ENCODE assay signal across 8 cellular contexts in the genomic region with DNA sequence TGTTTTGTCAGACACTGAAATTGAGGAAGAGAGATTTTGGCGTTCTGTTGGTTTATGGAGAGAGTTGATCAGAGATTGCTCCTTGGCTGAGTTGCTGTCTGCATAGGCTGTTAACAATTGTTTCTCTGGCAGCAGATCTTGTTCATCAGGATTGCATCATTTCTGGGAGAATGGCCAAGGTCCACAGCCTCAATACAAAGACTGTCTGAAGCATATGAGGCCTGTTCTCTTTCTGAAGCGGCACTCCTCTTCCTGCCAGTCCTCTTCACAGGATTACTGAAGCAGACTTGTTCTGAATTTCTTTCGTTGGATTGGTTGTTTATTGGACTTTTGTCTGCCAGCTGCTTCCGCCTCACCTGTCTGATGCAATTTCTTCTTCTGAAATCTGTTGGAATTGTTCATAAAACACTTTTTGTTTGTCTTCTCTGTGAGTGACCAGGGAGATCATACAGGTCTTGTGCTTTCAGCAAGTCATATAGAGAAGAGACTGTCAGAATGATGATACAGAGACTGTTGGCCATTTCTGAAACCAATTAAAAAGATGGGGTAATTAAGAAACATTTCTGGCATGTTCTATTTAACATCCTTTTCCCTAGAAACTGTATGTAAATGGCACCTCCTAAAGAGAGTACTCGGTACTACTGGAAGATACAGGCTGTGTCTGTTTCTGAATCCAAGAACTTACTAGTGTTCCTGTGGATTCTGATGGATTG. TPM values are rescaled to one million over a fixed set of nuclear protein-coding genes. Genes with fewer than 3 reads are reported as not detected.
DNase-seq lines count a peak whose midpoint lies in the region; ATAC-seq, FAIRE-seq and TF ChIP-seq lines count a peak whose summit lies in the region.

No MANE protein-coding gene starts in this region.

- no TSS peak for BruUV-seq in GM12878 (replicated peaks; lab: Mats Ljungman, UMichigan)

- DNase-seq in D341Med (ENCODE audit: low spot score) (peak; percentile 72), HT1080 (ENCODE audit: low read depth) (peak; percentile 95), NOMO-1 (lab: John Stamatoyannopoulos, UW; ENCODE audit: unreplicated experiment in 2 of 2) (peak; percentile 47 to 70), GM12878 (ENCODE audit: low read depth, low spot score) (no peak), right cardiac atrium (peak; percentile 43 to 75 (median 72)), progenitor cell of endocrine pancreas (ENCODE audit: low spot score, unreplicated experiment) (no peak)

- RAD21 ChIA-PET in GM12878 (lab: Charles Lee; ENCODE audit: unreplicated experiment), result interaction anchor here (1.6 kb wide), 1 partner anchor 69 kb away, joined by 4 read pairs; no protein-coding TSS in a partner anchor

- WGBS in GM12878 (ENCODE audit: insufficient coverage, insufficient replicate concordance, low lambda C conversion rate, missing lambda C conversion rate), result 39% methylated on average over 5 of the region's 5 CpGs
- 7% methylated on average over 5 of the region's 5 CpGs for whole genome bisulfite sequencing in right cardiac atrium

- in situ Hi-C loops in GM12878 (cut with MboI), result no loop called here

- H3K9me3 ChIP-seq in GM12878 (replicated peaks; ENCODE audit: control insufficient read depth, insufficient read depth, low read length) (no peaks in the 10 kb centered on the region), right cardiac atrium (ENCODE audit: control insufficient read depth, low read length) (no peaks in the 10 kb centered on the region)

- H3K9me3 Mint-ChIP-seq in progenitor cell of endocrine pancreas (ENCODE audit: low read depth), result no peaks in the 10 kb centered on the region

- no peaks in the 10 kb centered on the region; the same call in 1 of the 2 replicates for H4K20me1 ChIP-seq in GM12878 (ENCODE audit: control insufficient read depth, insufficient read depth)

- no peaks in the 10 kb centered on the region for H3K27me3 Mint-ChIP-seq in progenitor cell of endocrine pancreas

- TF ChIP-seq CTCF in GM12878 (IDR thresholded peaks at IDR 0.05 in 2 of 3, conservative IDR thresholded peaks at IDR 0.05 in 1 of 3; ENCODE audit: control insufficient read depth in 2 of 3, extremely low read depth in 1 of 3, insufficient read depth in 1 of 3, low read depth in 3 of 3, low read length in 3 of 3) (peak; percentile 18 to 45 (median 26); a peak in 4 of 6 replicates), progenitor cell of endocrine pancreas (IDR thresholded peaks at IDR 0.05; ENCODE audit: unreplicated experiment) (peak; percentile 66)

- peaks cover 22% of the 10 kb centered on the region for H3K4me1 Mint-ChIP-seq in progenitor cell of endocrine pancreas (ENCODE audit: low read depth)

- peak overlapping the region; percentile 90 for H3K27ac Mint-ChIP-seq in progenitor cell of endocrine pancreas

- peak; percentile 53 for TF ChIP-seq RAD21 in GM12878 (IDR thresholded peaks at IDR 0.05; ENCODE audit: insufficient read depth, low read depth, low read length)

- no peak overlapping the region for H3K4me3 ChIP-seq in GM12878
- H3K4me3 ChIP-seq in right cardiac atrium (ENCODE audit: low read length), result no peak overlapping the region

- intact Hi-C loops in GM12878 (cut with micrococcal nuclease; ENCODE audit: unreplicated experiment), result loop anchor here (2.0 kb wide), 1 partner anchor 70 kb away; no protein-coding TSS in a partner anchor
- intact Hi-C loops in right cardiac atrium (cut with DNase I), result no loop called here

- no peak overlapping the region for H2AFZ ChIP-seq in GM12878 (ENCODE audit: control insufficient read depth, low read depth, low read length)

- SMC1A ChIA-PET in GM12878 (lab: Charles Lee; ENCODE audit: uncharacterized antibody, unreplicated experiment), result interaction anchor here (0.9 to 1.7 kb wide), 2 partner anchors 23 to 27 kb away, joined by 4 to 8 read pairs; no protein-coding TSS in a partner anchor

- ATAC-seq in GM12878 (peak; percentile 68), right cardiac atrium (peak; percentile 96 to 97), HG03196 (IDR thresholded peaks at IDR 0.05; ENCODE audit: unreplicated experiment) (no peak), GM21825 (IDR thresholded peaks at IDR 0.05; ENCODE audit: unreplicated experiment) (no peak)

- no peak for TF ChIP-seq EP300 in GM12878 (IDR thresholded peaks at IDR 0.05; ENCODE audit: borderline replicate concordance in 1 of 2, control insufficient read depth in 1 of 2, low read depth in 2 of 2, low read length in 2 of 2)

- FAIRE-seq in GM12878 (lab: Jason Lieb, UNC), result no peak

- H3K4me1 ChIP-seq in GM12878 (ENCODE audit: control insufficient read depth, insufficient read depth, low read length), result no peaks in the 10 kb centered on the region
- H3K4me1 ChIP-seq in right cardiac atrium (ENCODE audit: control insufficient read depth, insufficient read depth, low read length), result peaks cover 1% of the 10 kb centered on the region

- H3K4me3 Mint-ChIP-seq in progenitor cell of endocrine pancreas (ENCODE audit: low read depth), result no peak overlapping the region

- POLR2A ChIA-PET in GM12878 (lab: Charles Lee), result interaction anchor here (0.7 kb wide), 1 partner anchor 29 kb away, joined by 3 read pairs; no protein-coding TSS in a partner anchor

- H3K79me2 ChIP-seq in GM12878 (ENCODE audit: control insufficient read depth, insufficient read depth, low read length), result peaks cover 76% of the 10 kb centered on the region

- peaks cover 13% of the 10 kb centered on the region for H3K36me3 Mint-ChIP-seq in progenitor cell of endocrine pancreas (ENCODE audit: insufficient read depth)

- H3K27me3 ChIP-seq in GM12878 (replicated peaks in 1 of 2; ENCODE audit: control insufficient read depth in 2 of 2, insufficient read depth in 2 of 2, low read length in 1 of 2) (no peaks in the 10 kb centered on the region), right cardiac atrium (ENCODE audit: control insufficient read depth, insufficient read depth) (no peaks in the 10 kb centered on the region)

- H3K36me3 ChIP-seq in GM12878 (ENCODE audit: control insufficient read depth in 2 of 2, insufficient read depth in 2 of 2, low read length in 1 of 2), result peaks cover 6 to 26% of the 10 kb centered on the region in 2 experiments

- H3K9ac ChIP-seq in GM12878 (ENCODE audit: control insufficient read depth, insufficient read depth, low read length), result no peak overlapping the region

- CTCF ChIA-PET in GM12878 (lab: Yijun Ruan, JAX), result interaction anchor here (0.6 to 2.7 kb wide), 5 partner anchors 19 to 68 kb away, joined by 3 to 9 read pairs (median 3); no protein-coding TSS in a partner anchor

- H3K4me2 ChIP-seq in GM12878 (ENCODE audit: control insufficient read depth, insufficient read depth), result no peak overlapping the region

- H3K27ac ChIP-seq in GM12878 (ENCODE audit: control insufficient read depth, insufficient read depth), result no peak overlapping the region
- H3K27ac ChIP-seq in right cardiac atrium (ENCODE audit: low read length), result peak overlapping the region; percentile 75

- no peak for TF ChIP-seq POLR2A in GM12878 (IDR thresholded peaks at IDR 0.05; ENCODE audit: low read depth, low read length)

TF ChIP-seq in GM12878, 131 proteins besides CTCF, POLR2A, EP300 and RAD21 (continues in another document):
- TF ChIP-seq MYC (IDR thresholded peaks at IDR 0.05; ENCODE audit: insufficient read depth, insufficient read length, insufficient replicate concordance, low read length, severe bottlenecking) (no peak), SKIL (IDR thresholded peaks at IDR 0.05; ENCODE audit: low read depth, poor library complexity, severe bottlenecking) (no peak), CBX5 (IDR thresholded peaks at IDR 0.05; ENCODE audit: low read depth) (no peak)

RNA-seq across cellular contexts. Expression of gene SETD5, which starts 25.5 kb away (rescaled TPM):
- total RNA-seq in HT1080 (2014; rRNA removed; shearing (Covaris generic)), result 43.9 and 65.2 TPM in 2 replicates
- 34.5 and 44.0 TPM in 2 replicates for polyA plus RNA-seq in HT1080 (2015; cell fraction: cytosol; rRNA removed)
- 128 and 158 TPM in 2 replicates for polyA plus RNA-seq in HT1080 (2015; cell fraction: nucleus; rRNA removed)
- 719 and 759 TPM in 2 replicates for total RNA-seq in GM12878 (2013; cell fraction: nucleolus; rRNA removed)
- total RNA-seq in GM12878 (2014; rRNA removed) (44.7 and 53.3 TPM in 2 replicates), GM12878 (2014; rRNA removed; fragmentation: Illumina TruSeq; extraction: Trizol) (60.8 and 61.2 TPM in 2 replicates), GM12878 (2021) (90.1 and 93.5 TPM in 2 replicates), right cardiac atrium (10 to 100 TPM; 64.4 to 73.6 (median 65.0) TPM), progenitor cell of endocrine pancreas (227 and 233 TPM in 2 replicates)
- polyA plus RNA-seq in GM12878 (2011; ENCODE audit: low read depth), result 104 TPM
- polyA plus RNA-seq in GM12878 (2011; rRNA removed) (73.3 and 94.0 TPM in 2 replicates), GM12878 (2014; fragmentation: Illumina TruSeq; extraction: Trizol) (87.6 and 94.3 TPM in 2 replicates), GM12878 (2014; fragmentation: Nextera tagmentation; extraction: Ambion mirVana) (10 to 100 TPM in 1 of 2 experiments, 1 to 10 TPM in 1; 8.2 to 23.0 TPM), GM12878 (2014; rRNA removed) (55.5 and 57.5 TPM in 2 replicates), GM12878 (2016; fragmentation: Nextera tagmentation; extraction: Ambion mirVana) (10 to 100 TPM; 46.9 to 50.7 TPM), right cardiac atrium (29.4 TPM)
- 60.0 and 80.8 TPM in 2 replicates for polyA plus RNA-seq in GM12878 (2011; cell fraction: cytosol; rRNA removed)
- 252 and 350 TPM in 2 replicates for polyA plus RNA-seq in GM12878 (2011; cell fraction: nucleus; rRNA removed)
- polyA plus RNA-seq in GM12878 (2012), result 66.6 and 69.7 TPM in 2 replicates
- polyA minus RNA-seq in GM12878 (2011; rRNA and poly(A)+ RNA removed), result 134 and 215 TPM in 2 replicates
- 55.5 and 67.3 TPM in 2 replicates for polyA minus RNA-seq in GM12878 (2011; cell fraction: cytosol; rRNA and poly(A)+ RNA removed)
- 205 and 262 TPM in 2 replicates for polyA minus RNA-seq in GM12878 (2011; cell fraction: nucleus; rRNA and poly(A)+ RNA removed)

Comparison
In these comparisons a context has a peak if more than half of its experiments do, and no peak if none do; other contexts are left out.
1. DNase-seq: peak in D341Med (single experiment), HT1080 (single experiment), NOMO-1 (2 of 2) and right cardiac atrium (3 of 3); none in GM12878 (single experiment) and progenitor cell of endocrine pancreas (single experiment).
2. ATAC-seq: peak in GM12878 (single experiment) and right cardiac atrium (2 of 2); none in HG03196 (single experiment) and GM21825 (single experiment).